Comparison of ENCODE assay signal across 18 cellular contexts in genomic region chr7:132164558-132165130, GRCh38.
A peak's percentile ranks its signal among the peaks of the same experiment; 100 is the strongest.
DNase-seq lines count a peak whose midpoint lies in the region; ATAC-seq and TF ChIP-seq lines count a peak whose summit lies in the region.
"Had no signal": no experiment of that assay in that cellular context is flagged by ENCODE, and none has a peak within 500 bp of the region (broad histone marks: within the 10 kb centered on the region; RNA-seq: fewer than 3 reads in every experiment).

No MANE protein-coding gene starts in this region.

- H3K4me3 ChIP-seq in cardiac muscle cell (no peak overlapping the region), heart right ventricle (no peak overlapping the region), mesendoderm (ENCODE audit: low read length) (no peak overlapping the region)
- H3K4me3 ChIP-seq: A549, BLaER1, GM23338 had no signal

- H3K36me3 ChIP-seq in cardiac muscle cell, result no peaks in the 10 kb centered on the region
- H3K36me3 ChIP-seq in heart right ventricle, result peaks cover 0 to 8% (median 0%) of the 10 kb centered on the region in 9 donors
- no peaks in the 10 kb centered on the region for H3K36me3 ChIP-seq in mesendoderm (ENCODE audit: control insufficient read depth, insufficient read depth, low read length)
- H3K36me3 ChIP-seq: BLaER1 had no signal

- H3K27ac ChIP-seq in cardiac muscle cell, result peak overlapping the region; percentile 66
- no peak overlapping the region for H3K27ac ChIP-seq in heart right ventricle
- no peak overlapping the region for H3K27ac ChIP-seq in mesendoderm (ENCODE audit: low read depth, low read length)
- H3K27ac ChIP-seq: 22Rv1, A549, BLaER1 had no signal

- no peaks in the 10 kb centered on the region for H3K27me3 Mint-ChIP-seq in neural crest cell (ENCODE audit: low read depth)
- no peaks in the 10 kb centered on the region for H3K27me3 Mint-ChIP-seq in activated naive CD4-positive, alpha-beta T cell treated with anti-CD3 and anti-CD28 coated beads for 36 hours (ENCODE audit: low read depth)
- H3K27me3 Mint-ChIP-seq: CD4-positive, alpha-beta memory T cell had no signal

- no peak overlapping the region for H2BK15ac ChIP-seq in mesendoderm (replicated peaks; ENCODE audit: low read depth)

- 80 to 83% methylated on average over 12 of the region's 12 CpGs for WGBS in heart right ventricle, 2 donors
- no CpG with 5 or more reads among the region's 12 CpGs for WGBS in mesendoderm (ENCODE audit: extremely low coverage, insufficient coverage, low lambda C conversion rate)

- H2BK120ac ChIP-seq in mesendoderm (ENCODE audit: low read depth, low read length), result no peak overlapping the region

- no peaks in the 10 kb centered on the region for H3K9me3 Mint-ChIP-seq in neural crest cell
- H3K9me3 Mint-ChIP-seq in activated naive CD4-positive, alpha-beta T cell treated with anti-CD3 and anti-CD28 coated beads for 36 hours, result no peaks in the 10 kb centered on the region
- H3K9me3 Mint-ChIP-seq: GM23338 had no signal

- peak in 1 of 2 donors; percentile 54 for DNase-seq in cardiac muscle cell (ENCODE audit: low read depth in 1 of 2, low spot score in 1 of 2)
- DNase-seq in heart right ventricle, result no peak
- DNase-seq in mesendoderm, result peak; percentile 31
- DNase-seq in neural crest cell (ENCODE audit: low read depth, low spot score), result no peak
- no peak for DNase-seq in NOMO-1 treated with dmso at 0.1 percent for 144 hours (lab: John Stamatoyannopoulos, UW; ENCODE audit: unreplicated experiment)
- DNase-seq in activated naive CD4-positive, alpha-beta T cell treated with anti-CD3 and anti-CD28 coated beads for 36 hours, result no peak
- DNase-seq: CD4-positive, alpha-beta memory T cell; DMS153; DMS79; GF-D8; HCEC 1CT; IMR-90 had no signal

- no peak overlapping the region for H3K23ac ChIP-seq in mesendoderm (ENCODE audit: low read length)

- no peak overlapping the region for H3K9ac ChIP-seq in mesendoderm (ENCODE audit: low read length)
- H3K9ac ChIP-seq: BLaER1 had no signal

- no peak overlapping the region for H3K4me2 ChIP-seq in mesendoderm (ENCODE audit: low read length)
- H3K4me2 ChIP-seq: A549, BLaER1, GM23338 had no signal

- no peaks in the 10 kb centered on the region for H3K9me3 ChIP-seq in cardiac muscle cell (ENCODE audit: low read depth)
- H3K9me3 ChIP-seq in heart right ventricle, result no peaks in the 10 kb centered on the region
- H3K9me3 ChIP-seq: A549, BLaER1 had no signal

- H3K79me1 ChIP-seq in mesendoderm (ENCODE audit: low read length), result no peaks in the 10 kb centered on the region

- H3K27me3 ChIP-seq in cardiac muscle cell (no peaks in the 10 kb centered on the region), heart right ventricle (no peaks in the 10 kb centered on the region), mesendoderm (ENCODE audit: insufficient read depth, low read length, poor library complexity) (no peaks in the 10 kb centered on the region)
- H3K27me3 ChIP-seq: BLaER1 had no signal

- H3K4me1 ChIP-seq in cardiac muscle cell (ENCODE audit: low read depth) (peaks cover 41% of the 10 kb centered on the region), heart right ventricle (peaks cover 2 to 23% (median 16%) of the 10 kb centered on the region in 9 donors), mesendoderm (ENCODE audit: control insufficient read depth, low read depth, low read length) (no peaks in the 10 kb centered on the region)
- H3K4me1 ChIP-seq: BLaER1 had no signal

- no peak overlapping the region for H3K56ac ChIP-seq in mesendoderm (ENCODE audit: low read length)

- CTCF ChIA-PET in activated naive CD4-positive, alpha-beta T cell treated with anti-CD3 and anti-CD28 coated beads for 36 hours (lab: Charles Lee), result interaction anchor here (0.7 kb wide), 1 partner anchor 464 kb away, joined by 3 read pairs; no protein-coding TSS in a partner anchor

- H3K18ac ChIP-seq in mesendoderm (ENCODE audit: low read length), result no peak overlapping the region

- H3K27ac Mint-ChIP-seq in neural crest cell (ENCODE audit: unreplicated experiment), result peak overlapping the region; percentile 90
- no peak overlapping the region for H3K27ac Mint-ChIP-seq in activated naive CD4-positive, alpha-beta T cell treated with anti-CD3 and anti-CD28 coated beads for 36 hours
- H3K27ac Mint-ChIP-seq: CD4-positive, alpha-beta memory T cell; GM23338 had no signal

- H4K8ac ChIP-seq in mesendoderm (ENCODE audit: low read depth, low read length), result no peak overlapping the region

- no peak overlapping the region for H2BK5ac ChIP-seq in mesendoderm (ENCODE audit: low read length)

- peaks cover 11% of the 10 kb centered on the region for H3K4me1 Mint-ChIP-seq in neural crest cell
- no peaks in the 10 kb centered on the region for H3K4me1 Mint-ChIP-seq in activated naive CD4-positive, alpha-beta T cell treated with anti-CD3 and anti-CD28 coated beads for 36 hours (ENCODE audit: low read depth)
- H3K4me1 Mint-ChIP-seq: CD14-positive monocyte; CD4-positive, alpha-beta memory T cell had no signal

- intact Hi-C loops in heart right ventricle (cut with DNase I), result no loop called here
- intact Hi-C loops in activated naive CD4-positive, alpha-beta T cell treated with anti-CD3 and anti-CD28 coated beads for 36 hours (cut with micrococcal nuclease), result no loop called here

- no peak overlapping the region for H3K4ac ChIP-seq in mesendoderm (ENCODE audit: low read depth, low read length)

- H3K79me2 ChIP-seq in mesendoderm (ENCODE audit: control insufficient read depth, insufficient read depth, low read length), result no peaks in the 10 kb centered on the region

- no peak overlapping the region for H2AK5ac ChIP-seq in mesendoderm (ENCODE audit: low read length)

- H3K36me3 Mint-ChIP-seq in neural crest cell (ENCODE audit: low read depth), result peaks cover 3% of the 10 kb centered on the region
- H3K36me3 Mint-ChIP-seq in activated naive CD4-positive, alpha-beta T cell treated with anti-CD3 and anti-CD28 coated beads for 36 hours (ENCODE audit: low read depth), result no peaks in the 10 kb centered on the region
- H3K36me3 Mint-ChIP-seq: CD14-positive monocyte; CD4-positive, alpha-beta memory T cell had no signal

- H4K5ac ChIP-seq in mesendoderm (ENCODE audit: low read length), result no peak overlapping the region

- ATAC-seq in heart right ventricle (no peak), HG03460 (IDR thresholded peaks at IDR 0.05; ENCODE audit: unreplicated experiment) (no peak)
- ATAC-seq: A549, GM23338 had no signal

- TF ChIP-seq CTCF in cardiac muscle cell (IDR thresholded peaks at IDR 0.05; ENCODE audit: low read depth, low read length) (no peak), heart right ventricle (IDR thresholded peaks at IDR 0.05) (no peak), neural crest cell (conservative IDR thresholded peaks at IDR 0.05) (no peak)

- H3K4me3 Mint-ChIP-seq in neural crest cell, result no peak overlapping the region
- no peak overlapping the region for H3K4me3 Mint-ChIP-seq in activated naive CD4-positive, alpha-beta T cell treated with anti-CD3 and anti-CD28 coated beads for 36 hours
- H3K4me3 Mint-ChIP-seq: CD14-positive monocyte; CD4-positive, alpha-beta memory T cell; GM23338 had no signal
